15 cellular contexts compared by ENCODE assay signal in genomic region chr13:62387642-62388041, GRCh38.
DNase-seq lines count a peak whose midpoint lies in the region; ATAC-seq, FAIRE-seq and TF ChIP-seq lines count a peak whose summit lies in the region.
"Had no signal": no experiment of that assay in that cellular context is flagged by ENCODE, and none has a peak within 500 bp of the region (broad histone marks: within the 10 kb centered on the region; RNA-seq: fewer than 3 reads in every experiment).

No MANE protein-coding gene starts in this region.

- H3K9me1 ChIP-seq in endothelial cell of umbilical vein (replicated peaks; ENCODE audit: control insufficient read depth, extremely low read depth, insufficient read depth, low read length) = no peaks in the 10 kb centered on the region

- H3K27ac ChIP-seq in endothelial cell of umbilical vein (ENCODE audit: insufficient read depth, low read depth, low read length) (no peak overlapping the region), smooth muscle cell (ENCODE audit: low read depth) (no peak overlapping the region)
- H3K27ac ChIP-seq: parathyroid adenoma had no signal

- ATAC-seq in HG02840 (IDR thresholded peaks at IDR 0.05; ENCODE audit: low FRiP score, unreplicated experiment) = no peak
- ATAC-seq: left ventricle myocardium superior had no signal

- H3F3A ChIP-seq in smooth muscle cell (ENCODE audit: low read depth) = no peaks in the 10 kb centered on the region

- DNase-seq in NCI-H1105 treated with DMSO at 0.1 percent for 48 hours (lab: John Stamatoyannopoulos, UW) = peak; percentile 21
- DNase-seq in NCI-H1105 (lab: John Stamatoyannopoulos, UW) = no peak
- peak; percentile 39 for DNase-seq in NCI-H748 (lab: John Stamatoyannopoulos, UW; ENCODE audit: unreplicated experiment)
- peak; percentile 11 for DNase-seq in endothelial cell of umbilical vein (ENCODE audit: low read depth, low spot score)
- no peak for DNase-seq in smooth muscle cell (lab: John Stamatoyannopoulos, UW; ENCODE audit: unreplicated experiment)
- no peak for DNase-seq in mesenteric fat pad (ENCODE audit: low spot score)
- DNase-seq in stimulated activated CD4-positive, alpha-beta T cell treated with anti-CD3 and anti-CD28 coated beads, Interleukin-12 subunit alpha, Interleukin-12 subunit beta, amount 100 ng/mL, for 4 hours = no peak
- DNase-seq: activated CD4-positive, alpha-beta T cell treated with anti-CD3 and anti-CD28 coated beads, Interleukin-2, amount 10 ng/mL, durations not matched to agents 24 days and 14 days; activated naive CD4-positive, alpha-beta T cell treated with anti-CD3 and anti-CD28 coated beads, Interleukin-2, amount 50 U/mL, for 16 hours; glutamatergic neuron; left ventricle myocardium superior; NCI-H446; SW 1271 had no signal

- TF ChIP-seq POLR2A in endothelial cell of umbilical vein (IDR thresholded peaks at IDR 0.05; ENCODE audit: low read depth, low read length) = no peak

- no peaks in the 10 kb centered on the region for H3K9me3 ChIP-seq in endothelial cell of umbilical vein (replicated peaks; ENCODE audit: control insufficient read depth, insufficient read depth, low read length)
- no peaks in the 10 kb centered on the region for H3K9me3 ChIP-seq in smooth muscle cell (replicated peaks; ENCODE audit: low read depth)

- H3K27me3 ChIP-seq in endothelial cell of umbilical vein (ENCODE audit: control insufficient read depth in 2 of 2, insufficient read depth in 2 of 2, low read length in 2 of 2) = no peaks in the 10 kb centered on the region
- H3K27me3 ChIP-seq in smooth muscle cell (ENCODE audit: low read depth) = no peaks in the 10 kb centered on the region

- no peak overlapping the region for H3K4me2 ChIP-seq in endothelial cell of umbilical vein (ENCODE audit: insufficient read depth, low read length)
- peak overlapping the region; percentile 30 for H3K4me2 ChIP-seq in smooth muscle cell

- no peak for FAIRE-seq in endothelial cell of umbilical vein (lab: Jason Lieb, UNC)

- dilution Hi-C loops in endothelial cell of umbilical vein (cut with MboI; ENCODE audit: extremely low pct_ligation_motif_present, low sequenced_read_pairs) = no loop called here

- CTCF ChIA-PET in endothelial cell of umbilical vein (lab: Charles Lee) = no interaction called here

- TF ChIP-seq CTCF in endothelial cell of umbilical vein (IDR thresholded peaks at IDR 0.05; ENCODE audit: extremely low read depth in 1 of 2, insufficient read depth in 1 of 2, low read depth in 1 of 2, low read length in 2 of 2) = no peak
- TF ChIP-seq CTCF in smooth muscle cell (IDR thresholded peaks at IDR 0.05; ENCODE audit: borderline replicate concordance, insufficient read depth, poor library complexity, severe bottlenecking) = peak; percentile 49

- 20% methylated on average over 3 of the region's 3 CpGs for WGBS in smooth muscle cell (ENCODE audit: low lambda C conversion rate)

- H2AFZ ChIP-seq in endothelial cell of umbilical vein (ENCODE audit: low read depth, low read length) (no peak overlapping the region), smooth muscle cell (ENCODE audit: low read depth) (peak overlapping the region; percentile 6)
- H2AFZ ChIP-seq: parathyroid adenoma had no signal

- H3K9ac ChIP-seq in endothelial cell of umbilical vein (replicated peaks; ENCODE audit: extremely low read depth, insufficient read depth, low read length) (no peak overlapping the region), smooth muscle cell (ENCODE audit: low read depth) (no peak overlapping the region)
- H3K9ac ChIP-seq: parathyroid adenoma had no signal

- H3K4me1 ChIP-seq in endothelial cell of umbilical vein (ENCODE audit: control insufficient read depth, extremely low read depth, insufficient read depth, low read length) = no peaks in the 10 kb centered on the region
- H3K4me1 ChIP-seq in smooth muscle cell (ENCODE audit: low read depth) = no peaks in the 10 kb centered on the region
- H3K4me1 ChIP-seq: parathyroid adenoma had no signal

- POLR2A ChIA-PET in endothelial cell of umbilical vein (lab: Charles Lee) = no interaction called here

- H3K36me3 ChIP-seq in endothelial cell of umbilical vein (ENCODE audit: control insufficient read depth in 2 of 2, extremely low read depth in 1 of 2, insufficient read depth in 2 of 2, low read length in 2 of 2) (no peaks in the 10 kb centered on the region), smooth muscle cell (ENCODE audit: low read depth) (no peaks in the 10 kb centered on the region)

- no peaks in the 10 kb centered on the region for H3K79me2 ChIP-seq in endothelial cell of umbilical vein (ENCODE audit: control insufficient read depth, insufficient read depth, low read length)
- H3K79me2 ChIP-seq in smooth muscle cell (ENCODE audit: low read depth) = no peaks in the 10 kb centered on the region
- H3K79me2 ChIP-seq: parathyroid adenoma had no signal

- intact Hi-C loops in endothelial cell of umbilical vein (cut with micrococcal nuclease) = no loop called here

- H4K20me1 ChIP-seq in endothelial cell of umbilical vein (replicated peaks; ENCODE audit: control insufficient read depth, extremely low read depth, insufficient read depth, low read length) (no peaks in the 10 kb centered on the region), smooth muscle cell (ENCODE audit: low read depth) (no peaks in the 10 kb centered on the region)

- no TSS peak for BruUV-seq in endothelial cell of umbilical vein (replicated peaks; lab: Mats Ljungman, UMichigan)

- H3K4me3 ChIP-seq in endothelial cell of umbilical vein (replicated peaks in 1 of 3; ENCODE audit: insufficient read depth in 1 of 3, low read depth in 1 of 3, low read length in 3 of 3) = no peak overlapping the region
- no peak overlapping the region for H3K4me3 ChIP-seq in smooth muscle cell

TF ChIP-seq in endothelial cell of umbilical vein, 7 proteins besides CTCF, POLR2A, EP300 and RAD21:
- TF ChIP-seq POLR2AphosphoS5 (IDR thresholded peaks at IDR 0.05; ENCODE audit: insufficient read depth, low read depth, low read length) (no peak), EZH2 (IDR thresholded peaks at IDR 0.05; ENCODE audit: borderline replicate concordance, low read depth, low read length, severe bottlenecking) (no peak), JUN (IDR thresholded peaks at IDR 0.05; ENCODE audit: borderline replicate concordance, insufficient read depth, insufficient read length, low read depth) (no peak), MYC (IDR thresholded peaks at IDR 0.05; ENCODE audit: low read depth, low read length) (no peak)

Comparison
In these comparisons a context has a peak if more than half of its experiments do, and no peak if none do; other contexts are left out.
1. DNase-seq: peak in NCI-H1105 treated with DMSO at 0.1 percent for 48 hours (single experiment), NCI-H748 (single experiment) and endothelial cell of umbilical vein (single experiment); none in NCI-H1105 (single experiment), smooth muscle cell (single experiment), mesenteric fat pad (single experiment) and stimulated activated CD4-positive, alpha-beta T cell treated with anti-CD3 and anti-CD28 coated beads, Interleukin-12 subunit alpha, Interleukin-12 subunit beta, amount 100 ng/mL, for 4 hours (single experiment).